Comparison of ENCODE assay signal across 13 cellular contexts in the genomic region with DNA sequence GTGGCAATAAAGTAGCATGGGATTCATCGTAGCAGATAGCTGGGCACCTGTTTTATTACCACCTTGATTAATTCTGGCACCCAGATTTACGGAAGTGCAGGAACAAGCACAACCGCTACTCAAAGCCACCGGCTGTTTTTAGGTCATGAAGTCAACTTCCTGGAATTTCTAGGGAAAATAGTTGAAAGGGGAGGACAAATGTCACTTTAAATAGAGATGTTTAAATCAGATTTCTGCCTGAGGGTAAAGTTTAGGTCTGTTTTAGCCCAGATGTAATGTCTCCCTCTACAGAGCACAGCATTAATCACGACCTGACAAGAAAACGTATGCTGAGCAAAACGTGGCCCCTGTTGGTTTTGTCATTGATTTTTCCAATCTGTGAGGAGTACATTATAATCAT. TPM values are rescaled to one million over a fixed set of nuclear protein-coding genes. Genes with fewer than 3 reads are reported as not detected.
A peak's percentile ranks its signal among the peaks of the same experiment; 100 is the strongest.
DNase-seq lines count a peak whose midpoint lies in the region; ATAC-seq and TF ChIP-seq lines count a peak whose summit lies in the region.
"Had no signal": no experiment of that assay in that cellular context is flagged by ENCODE, and none has a peak within 500 bp of the region (broad histone marks: within the 10 kb centered on the region; RNA-seq: fewer than 3 reads in every experiment).

No MANE protein-coding gene starts in this region.

- no peaks in the 10 kb centered on the region for H3K9me3 ChIP-seq in OCI-LY3 (ENCODE audit: insufficient read depth, low read length)
- H3K9me3 ChIP-seq in fibroblast of lung (ENCODE audit: control insufficient read depth, insufficient read depth, low read depth, low read length): no peaks in the 10 kb centered on the region
- H3K9me3 ChIP-seq: pancreas had no signal

- H3K4me1 Mint-ChIP-seq in GM23338 (peaks cover 76% of the 10 kb centered on the region), osteocyte (ENCODE audit: unreplicated experiment) (peaks cover 41% of the 10 kb centered on the region)
- peaks cover under 1% of the 10 kb centered on the region for H3K4me1 Mint-ChIP-seq in stimulated activated memory B cell treated with anti-CD40 and anti-IgM and Interleukin-4, amounts not matched to agents 10 μg/mL and 1 μg/mL and 100 μg/mL, for 72 hours
- H3K4me1 Mint-ChIP-seq: activated B cell treated with CpG ODN at 0.5 μM for 24 hours had no signal

- no peak overlapping the region for H3K4me3 ChIP-seq in GM23338
- no peak overlapping the region for H3K4me3 ChIP-seq in OCI-LY3 (ENCODE audit: low read length)
- no peak overlapping the region for H3K4me3 ChIP-seq in fibroblast of lung (replicated peaks in 1 of 4; ENCODE audit: control extremely low read depth in 1 of 4, insufficient read depth in 1 of 4, low read depth in 3 of 4, low read length in 4 of 4)
- H3K4me3 ChIP-seq: pancreas had no signal

- H3K27ac ChIP-seq in GM23338 (ENCODE audit: low read depth) (no peak overlapping the region), OCI-LY3 (ENCODE audit: low read length) (no peak overlapping the region), fibroblast of lung (ENCODE audit: insufficient read depth, low read length) (no peak overlapping the region)
- H3K27ac ChIP-seq: pancreas had no signal

- peak overlapping the region; percentile 35; the same call in 2 of the 3 replicates for H3K4me3 Mint-ChIP-seq in GM23338
- H3K4me3 Mint-ChIP-seq in osteocyte (ENCODE audit: unreplicated experiment): no peak overlapping the region
- no peak overlapping the region for H3K4me3 Mint-ChIP-seq in stimulated activated memory B cell treated with anti-CD40 and anti-IgM and Interleukin-4, amounts not matched to agents 10 μg/mL and 1 μg/mL and 100 μg/mL, for 72 hours
- H3K4me3 Mint-ChIP-seq: activated B cell treated with CpG ODN at 0.5 μM for 24 hours; activated T-helper 1 cell treated with anti-CD3 and anti-CD28 coated beads, Interleukin-12 subunit alpha, Interleukin-12 subunit beta, Interleukin-2, Interleukin-4 antibody, amounts not matched to agents 30 ng/mL and 10 ng/mL and 1 ng/mL, durations not matched to agents 14 hours and 24 hours and 36 hours had no signal

- H3K27me3 ChIP-seq in GM23338 (ENCODE audit: insufficient read depth) (no peaks in the 10 kb centered on the region), OCI-LY3 (ENCODE audit: low read depth, low read length) (no peaks in the 10 kb centered on the region), fibroblast of lung (ENCODE audit: control insufficient read depth, insufficient read depth, low read length) (no peaks in the 10 kb centered on the region)

- no peaks in the 10 kb centered on the region for H3F3A ChIP-seq in GM23338 (replicated peaks; ENCODE audit: low read depth)

- H3K79me2 ChIP-seq in GM23338 (replicated peaks; ENCODE audit: insufficient read depth): peaks cover 99% of the 10 kb centered on the region
- no peaks in the 10 kb centered on the region for H3K79me2 ChIP-seq in OCI-LY3 (ENCODE audit: low read length)
- peaks cover 91% of the 10 kb centered on the region for H3K79me2 ChIP-seq in fibroblast of lung (ENCODE audit: control insufficient read depth, insufficient read depth, low read length)

- ATAC-seq in GM23338 (peak; percentile 56; the same call in 2 of the 3 replicates), HG03521 (IDR thresholded peaks at IDR 0.05; ENCODE audit: unreplicated experiment) (no peak)
- ATAC-seq in stimulated activated memory B cell treated with anti-CD40 and anti-IgM and Interleukin-4, amounts not matched to agents 10 μg/mL and 1 μg/mL and 100 μg/mL, for 72 hours: no peak

- H3K36me3 Mint-ChIP-seq in GM23338 (ENCODE audit: low read depth): no peaks in the 10 kb centered on the region; the same call in 2 of the 3 replicates
- H3K36me3 Mint-ChIP-seq in osteocyte (ENCODE audit: unreplicated experiment): no peaks in the 10 kb centered on the region
- no peaks in the 10 kb centered on the region for H3K36me3 Mint-ChIP-seq in stimulated activated memory B cell treated with anti-CD40 and anti-IgM and Interleukin-4, amounts not matched to agents 10 μg/mL and 1 μg/mL and 100 μg/mL, for 72 hours

- H3K4me2 ChIP-seq in GM23338 (peak overlapping the region; percentile 18), OCI-LY3 (ENCODE audit: low read length) (no peak overlapping the region), fibroblast of lung (ENCODE audit: extremely low read depth, insufficient read depth, low read length) (peak overlapping the region; percentile 46)

- TF ChIP-seq CTCF in GM23338 (conservative IDR thresholded peaks at IDR 0.05; ENCODE audit: low read depth in 2 of 2) (peak; percentile 41 to 60), OCI-LY3 (IDR thresholded peaks at IDR 0.05; ENCODE audit: low read depth, low read length) (peak; percentile 21), fibroblast of lung (conservative IDR thresholded peaks at IDR 0.05 in 1 of 2, IDR thresholded peaks at IDR 0.05 in 1 of 2; ENCODE audit: low read depth in 1 of 2, low read length in 2 of 2) (no peak), osteocyte (IDR thresholded peaks at IDR 0.05) (peak; percentile 42)

- H3K36me3 ChIP-seq in GM23338 (ENCODE audit: insufficient read depth) (no peaks in the 10 kb centered on the region), OCI-LY3 (replicated peaks; ENCODE audit: low read depth, low read length) (no peaks in the 10 kb centered on the region), fibroblast of lung (ENCODE audit: control insufficient read depth, insufficient read depth, low read length) (no peaks in the 10 kb centered on the region)
- H3K36me3 ChIP-seq: pancreas had no signal

- H3K9ac ChIP-seq in OCI-LY3 (ENCODE audit: low read length) (no peak overlapping the region), fibroblast of lung (ENCODE audit: insufficient read depth, low read length) (no peak overlapping the region)

- H3K4me1 ChIP-seq in GM23338 (ENCODE audit: insufficient read depth) (peaks cover 82% of the 10 kb centered on the region), OCI-LY3 (ENCODE audit: low read length) (no peaks in the 10 kb centered on the region), fibroblast of lung (ENCODE audit: control insufficient read depth, extremely low read depth, insufficient read depth, low read length) (no peaks in the 10 kb centered on the region)

- no peaks in the 10 kb centered on the region for H3K27me3 Mint-ChIP-seq in GM23338 (ENCODE audit: insufficient read depth, low read depth, poor library complexity)
- H3K27me3 Mint-ChIP-seq in osteocyte (ENCODE audit: unreplicated experiment): peaks cover 16% of the 10 kb centered on the region
- H3K27me3 Mint-ChIP-seq in stimulated activated memory B cell treated with anti-CD40 and anti-IgM and Interleukin-4, amounts not matched to agents 10 μg/mL and 1 μg/mL and 100 μg/mL, for 72 hours: peaks cover 9% of the 10 kb centered on the region

- H3K9me3 Mint-ChIP-seq in GM23338 (no peaks in the 10 kb centered on the region), osteocyte (ENCODE audit: unreplicated experiment) (no peaks in the 10 kb centered on the region)
- no peaks in the 10 kb centered on the region for H3K9me3 Mint-ChIP-seq in stimulated activated memory B cell treated with anti-CD40 and anti-IgM and Interleukin-4, amounts not matched to agents 10 μg/mL and 1 μg/mL and 100 μg/mL, for 72 hours
- H3K9me3 Mint-ChIP-seq: activated B cell treated with CpG ODN at 0.5 μM for 24 hours; activated T-helper 1 cell treated with anti-CD3 and anti-CD28 coated beads, Interleukin-12 subunit alpha, Interleukin-12 subunit beta, Interleukin-2, Interleukin-4 antibody, amounts not matched to agents 30 ng/mL and 10 ng/mL and 1 ng/mL, durations not matched to agents 14 hours and 24 hours and 36 hours had no signal

- H2AFZ ChIP-seq in GM23338 (no peak overlapping the region), OCI-LY3 (ENCODE audit: low read depth, low read length) (no peak overlapping the region), fibroblast of lung (ENCODE audit: low read length) (no peak overlapping the region)

- H3K27ac Mint-ChIP-seq in GM23338: no peak overlapping the region; the same call in 1 of the 2 replicates
- no peak overlapping the region for H3K27ac Mint-ChIP-seq in osteocyte (ENCODE audit: unreplicated experiment)
- H3K27ac Mint-ChIP-seq in stimulated activated memory B cell treated with anti-CD40 and anti-IgM and Interleukin-4, amounts not matched to agents 10 μg/mL and 1 μg/mL and 100 μg/mL, for 72 hours: no peak overlapping the region
- H3K27ac Mint-ChIP-seq: activated B cell treated with CpG ODN at 0.5 μM for 24 hours; activated T-helper 1 cell treated with anti-CD3 and anti-CD28 coated beads, Interleukin-12 subunit alpha, Interleukin-12 subunit beta, Interleukin-2, Interleukin-4 antibody, amounts not matched to agents 30 ng/mL and 10 ng/mL and 1 ng/mL, durations not matched to agents 14 hours and 24 hours and 36 hours had no signal

- peak; percentile 52 for DNase-seq in GM23338 (ENCODE audit: low spot score)
- DNase-seq in fibroblast of lung (ENCODE audit: low read depth in 2 of 2): no peak
- DNase-seq in osteocyte (ENCODE audit: extremely low spot score, unreplicated experiment): no peak
- no peak for DNase-seq in activated naive CD4-positive, alpha-beta T cell treated with anti-CD3 and anti-CD28 coated beads, Interleukin-2, amount 50 U/mL, for 16 hours
- DNase-seq in stimulated activated naive CD4-positive, alpha-beta T cell (lab: John Stamatoyannopoulos, UW): no peak
- DNase-seq: activated B cell treated with CpG ODN at 0.5 μM for 24 hours, DMS 273 treated with DMSO at 0.1 percent for 48 hours, pancreas had no signal

- H3K9me2 ChIP-seq in GM23338 (ENCODE audit: insufficient read depth): no peaks in the 10 kb centered on the region

- H4K20me1 ChIP-seq in GM23338 (replicated peaks; ENCODE audit: insufficient read depth) (peaks cover 6% of the 10 kb centered on the region), OCI-LY3 (ENCODE audit: insufficient read depth, low read length) (no peaks in the 10 kb centered on the region), fibroblast of lung (ENCODE audit: control insufficient read depth, extremely low read depth, insufficient read depth, low read length) (no peaks in the 10 kb centered on the region)

TF ChIP-seq in GM23338, 12 proteins besides CTCF, POLR2A, EP300 and RAD21 (continues in another document):
- TF ChIP-seq, protein P1, sequence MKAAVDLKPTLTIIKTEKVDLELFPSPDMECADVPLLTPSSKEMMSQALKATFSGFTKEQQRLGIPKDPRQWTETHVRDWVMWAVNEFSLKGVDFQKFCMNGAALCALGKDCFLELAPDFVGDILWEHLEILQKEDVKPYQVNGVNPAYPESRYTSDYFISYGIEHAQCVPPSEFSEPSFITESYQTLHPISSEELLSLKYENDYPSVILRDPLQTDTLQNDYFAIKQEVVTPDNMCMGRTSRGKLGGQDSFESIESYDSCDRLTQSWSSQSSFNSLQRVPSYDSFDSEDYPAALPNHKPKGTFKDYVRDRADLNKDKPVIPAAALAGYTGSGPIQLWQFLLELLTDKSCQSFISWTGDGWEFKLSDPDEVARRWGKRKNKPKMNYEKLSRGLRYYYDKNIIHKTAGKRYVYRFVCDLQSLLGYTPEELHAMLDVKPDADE (IDR thresholded peaks at IDR 0.05): no peak

RNA-seq across cellular contexts. Expression of gene ADGRL2, which starts 8.0 kb away (rescaled TPM):
- total RNA-seq in GM23338 (2014; rRNA removed; shearing (Covaris generic)): 90.3 and 104 TPM in 2 replicates
- 32.9 and 38.2 TPM in 2 replicates for polyA plus RNA-seq in GM23338 (2016; fragmentation: Nextera tagmentation; extraction: Ambion mirVana)
- 61.4 and 74.1 TPM in 2 replicates for total RNA-seq in fibroblast of lung
- polyA plus RNA-seq in fibroblast of lung: 40.0 and 196 TPM in 2 replicates
- 21.9 and 104 TPM in 2 replicates for polyA plus RNA-seq in fibroblast of lung (2012)
- polyA minus RNA-seq in fibroblast of lung (ENCODE audit: low replicate concordance): 150 and 739 TPM in 2 replicates
- 76.3 and 82.6 TPM in 2 replicates for total RNA-seq in osteocyte
- total RNA-seq: activated B cell treated with CpG ODN at 0.5 μM for 24 hours; activated T-helper 1 cell treated with anti-CD3 and anti-CD28 coated beads, Interleukin-12 subunit alpha, Interleukin-12 subunit beta, Interleukin-2, Interleukin-4 antibody, amounts not matched to agents 30 ng/mL and 10 ng/mL and 1 ng/mL, durations not matched to agents 14 hours and 24 hours and 36 hours; RPMI7951 had no signal

Comparison
In these comparisons a context has a peak if more than half of its experiments do, and no peak if none do; other contexts are left out.
1. CTCF ChIP-seq: peak in GM23338 (2 of 2), OCI-LY3 (single experiment) and osteocyte (single experiment); none in fibroblast of lung (0 of 2).